8 cellular contexts compared by ENCODE assay signal in genomic region chr10:6347391-6347951, GRCh38.
A peak's percentile ranks its signal among the peaks of the same experiment; 100 is the strongest.
DNase-seq lines count a peak whose midpoint lies in the region; ATAC-seq and TF ChIP-seq lines count a peak whose summit lies in the region.

No MANE protein-coding gene starts in this region.

- H3K27ac Mint-ChIP-seq in activated B cell treated with CpG ODN at 0.5 μM for 24 hours, result peak overlapping the region; percentile 97
- no peak overlapping the region for H3K27ac Mint-ChIP-seq in type B pancreatic cell

- POLR2A ChIA-PET in activated B cell treated with CpG ODN at 0.5 μM for 24 hours (lab: Charles Lee) (interaction anchor here (0.6 to 6.3 kb wide), 41 partner anchors 12 to 1125 kb away, joined by 3 to 129 read pairs (median 5); partner anchors contain the start of genes FBH1 and PFKFB3), RWPE1 (lab: Yijun Ruan, JAX; ENCODE audit: low non-redundant PET) (no interaction called here)

- H3K27me3 Mint-ChIP-seq in activated B cell treated with CpG ODN at 0.5 μM for 24 hours, result no peaks in the 10 kb centered on the region
- H3K27me3 Mint-ChIP-seq in type B pancreatic cell, result peaks cover 47% of the 10 kb centered on the region

- no peak overlapping the region for H3K4me3 ChIP-seq in coronary artery

- peak overlapping the region; percentile 80 for H3K4me3 Mint-ChIP-seq in activated B cell treated with CpG ODN at 0.5 μM for 24 hours
- no peak overlapping the region for H3K4me3 Mint-ChIP-seq in type B pancreatic cell

- peak; percentile 60 for DNase-seq in activated B cell treated with CpG ODN at 0.5 μM for 24 hours
- peak; percentile 25 for DNase-seq in stimulated activated CD4-positive, alpha-beta T cell treated with anti-CD3 and anti-CD28 coated beads, Interleukin-2, amount 100 ng/mL, for 4 hours (ENCODE audit: low read depth)
- no peak for DNase-seq in coronary artery (ENCODE audit: low spot score)
- DNase-seq in RWPE1 (ENCODE audit: low spot score), result no peak
- DNase-seq in type B pancreatic cell (ENCODE audit: extremely low spot score, unreplicated experiment), result no peak

- H3K4me1 Mint-ChIP-seq in activated B cell treated with CpG ODN at 0.5 μM for 24 hours, result peaks cover 57% of the 10 kb centered on the region
- H3K4me1 Mint-ChIP-seq in type B pancreatic cell (ENCODE audit: unreplicated experiment), result peaks cover 9% of the 10 kb centered on the region

- intact Hi-C loops in activated B cell treated with CpG ODN at 0.5 μM for 24 hours (cut with micrococcal nuclease), result loop anchor here (2.0 kb wide), 1 partner anchor 19 kb away; no protein-coding TSS in a partner anchor

- H3K27ac ChIP-seq in cingulate gyrus (ENCODE audit: low read depth, low read length), result peak overlapping the region; percentile 54
- H3K27ac ChIP-seq in coronary artery, result no peak overlapping the region
- H3K27ac ChIP-seq in RWPE1, result no peak overlapping the region

- H3K36me3 Mint-ChIP-seq in activated B cell treated with CpG ODN at 0.5 μM for 24 hours (ENCODE audit: low read depth) (no peaks in the 10 kb centered on the region), type B pancreatic cell (no peaks in the 10 kb centered on the region)

- ATAC-seq in GM18502 (IDR thresholded peaks at IDR 0.05; ENCODE audit: poor library complexity, unreplicated experiment), result peak; percentile 34
- peak; percentile 21 for ATAC-seq in HG03060 (IDR thresholded peaks at IDR 0.05; ENCODE audit: low read depth, unreplicated experiment)
- ATAC-seq in activated B cell treated with CpG ODN at 0.5 μM for 24 hours (ENCODE audit: low read depth), result peak; percentile 63

- no peak for TF ChIP-seq CTCF in activated B cell treated with CpG ODN at 0.5 μM for 24 hours (IDR thresholded peaks at IDR 0.05)
- TF ChIP-seq CTCF in coronary artery (IDR thresholded peaks at IDR 0.05), result no peak
- no peak for TF ChIP-seq CTCF in RWPE1 (conservative IDR thresholded peaks at IDR 0.05; ENCODE audit: low read depth)
- TF ChIP-seq CTCF in type B pancreatic cell (conservative IDR thresholded peaks at IDR 0.05), result no peak

- H3K9me3 Mint-ChIP-seq in activated B cell treated with CpG ODN at 0.5 μM for 24 hours (no peaks in the 10 kb centered on the region), type B pancreatic cell (no peaks in the 10 kb centered on the region)

- CTCF ChIA-PET in activated B cell treated with CpG ODN at 0.5 μM for 24 hours (lab: Charles Lee) (interaction anchor here (1.0 to 6.6 kb wide), 13 partner anchors 17 to 197 kb away, joined by 3 to 90 read pairs (median 5); partner anchors contain the start of gene PFKFB3), RWPE1 (lab: Yijun Ruan, JAX) (no interaction called here)

Comparison
In these comparisons a context has a peak if more than half of its experiments do, and no peak if none do; other contexts are left out.
1. DNase-seq: peak in activated B cell treated with CpG ODN at 0.5 μM for 24 hours (single experiment) and stimulated activated CD4-positive, alpha-beta T cell treated with anti-CD3 and anti-CD28 coated beads, Interleukin-2, amount 100 ng/mL, for 4 hours (single experiment); none in coronary artery (single experiment), RWPE1 (single experiment) and type B pancreatic cell (single experiment).
2. Peak in every context shown above with its lines, with median percentiles within 50 percentile points of each other: ATAC-seq.